ENCODE assay signal across 18 cellular contexts in genomic region chr1:40770296-40771070, GRCh38. TPM values are rescaled to one million over a fixed set of nuclear protein-coding genes. Genes with fewer than 3 reads are reported as not detected.
DNase-seq lines count a peak whose midpoint lies in the region; ATAC-seq and TF ChIP-seq lines count a peak whose summit lies in the region.
"Had no signal": no experiment of that assay in that cellular context is flagged by ENCODE, and none has a peak within 500 bp of the region (broad histone marks: within the 10 kb centered on the region; RNA-seq: fewer than 3 reads in every experiment).

No MANE protein-coding gene starts in this region.

- DNase-seq in GM23338 (ENCODE audit: low spot score) (peak; percentile 44), NCI-H146 (lab: John Stamatoyannopoulos, UW) (no peak), SW 1271 (lab: John Stamatoyannopoulos, UW) (no peak), COR-L47 (lab: John Stamatoyannopoulos, UW) (no peak)
- no peak for DNase-seq in activated CD8-positive, alpha-beta T cell treated with anti-CD3 and anti-CD28 coated beads, Interleukin-2, amount 10 ng/mL, durations not matched to agents 7 days and 5 days
- DNase-seq: activated T-cell treated with anti-CD3 and anti-CD28 coated beads, Interleukin-2, amount 50 U/mL, for 1 hour; CD8-positive, alpha-beta T cell; central memory CD4-positive, alpha-beta T cell; lower lobe of right lung; NCI-H1436 treated with DMSO at 0.1 percent for 48 hours; NCI-H526; RPMI8226; stimulated activated CD4-positive, alpha-beta T cell treated with anti-CD3 and anti-CD28 coated beads, Interleukin-12 subunit alpha, Interleukin-12 subunit beta, amount 100 ng/mL, for 4 hours; T-helper 9 cell had no signal

- H4K20me1 ChIP-seq in BLaER1 treated with 17β-estradiol and CSF1 and Interleukin-3, amounts not matched to agents 10 nM and 100 nM: peaks cover 0 to 26% (median 0%) of the 10 kb centered on the region in 11 experiments; a peak in 9 of 22 replicates
- H4K20me1 ChIP-seq in GM23338 (replicated peaks; ENCODE audit: insufficient read depth): no peaks in the 10 kb centered on the region; the same call in 1 of the 2 replicates

- H3K4me3 Mint-ChIP-seq in GM23338: no peak overlapping the region
- no peak overlapping the region for H3K4me3 Mint-ChIP-seq in activated CD8-positive, alpha-beta T cell treated with anti-CD3 and anti-CD28 coated beads, Interleukin-2, amount 10 ng/mL, durations not matched to agents 7 days and 5 days
- H3K4me3 Mint-ChIP-seq: CD8-positive, alpha-beta T cell had no signal

- TF ChIP-seq EP300 in gastroesophageal sphincter (IDR thresholded peaks at IDR 0.05): no peak

- H3K36me3 Mint-ChIP-seq in GM23338 (ENCODE audit: low read depth): peaks cover 70% of the 10 kb centered on the region
- H3K36me3 Mint-ChIP-seq in activated CD8-positive, alpha-beta T cell treated with anti-CD3 and anti-CD28 coated beads, Interleukin-2, amount 10 ng/mL, durations not matched to agents 7 days and 5 days (ENCODE audit: low read depth): peaks cover 61% of the 10 kb centered on the region

- H3K4me1 ChIP-seq in BLaER1 treated with 17β-estradiol and CSF1 and Interleukin-3, amounts not matched to agents 10 nM and 100 nM: peaks cover 7 to 23% (median 20%) of the 10 kb centered on the region in 10 experiments; a peak in 18 of 20 replicates
- H3K4me1 ChIP-seq in GM23338 (ENCODE audit: insufficient read depth) (peaks cover 21% of the 10 kb centered on the region), gastroesophageal sphincter (peaks cover 0 to 40% (median 0%) of the 10 kb centered on the region in 3 donors)
- H3K4me1 ChIP-seq: lower lobe of right lung had no signal

- peaks cover 8% of the 10 kb centered on the region for H3K27me3 Mint-ChIP-seq in GM23338 (ENCODE audit: insufficient read depth, low read depth, poor library complexity)
- H3K27me3 Mint-ChIP-seq in activated CD8-positive, alpha-beta T cell treated with anti-CD3 and anti-CD28 coated beads, Interleukin-2, amount 10 ng/mL, durations not matched to agents 7 days and 5 days (ENCODE audit: low read depth): no peaks in the 10 kb centered on the region

- H3K27ac ChIP-seq in BLaER1 treated with 17β-estradiol and CSF1 and Interleukin-3, amounts not matched to agents 10 nM and 100 nM: peak overlapping the region in 5 of 11 experiments; percentile 3 to 32 (median 17); a peak in 3 of 22 replicates
- peak overlapping the region; percentile 50; the same call in 1 of the 2 replicates for H3K27ac ChIP-seq in GM23338 (ENCODE audit: low read depth)
- peak overlapping the region in 3 of 4 donors; percentile 36 to 38 (median 37) for H3K27ac ChIP-seq in gastroesophageal sphincter
- H3K27ac ChIP-seq: hepatocyte, lower lobe of right lung had no signal

- H3K9ac ChIP-seq in BLaER1 treated with 17β-estradiol and CSF1 and Interleukin-3, amounts not matched to agents 10 nM and 100 nM: peak overlapping the region in 5 of 11 experiments; percentile 4 to 46 (median 26); a peak in 5 of 22 replicates

- no peaks in the 10 kb centered on the region for H3K79me2 ChIP-seq in GM23338 (replicated peaks; ENCODE audit: insufficient read depth)
- H3K79me2 ChIP-seq: hepatocyte had no signal

- H3K4me1 Mint-ChIP-seq in GM23338: peaks cover 53% of the 10 kb centered on the region
- peaks cover 37% of the 10 kb centered on the region for H3K4me1 Mint-ChIP-seq in activated CD8-positive, alpha-beta T cell treated with anti-CD3 and anti-CD28 coated beads, Interleukin-2, amount 10 ng/mL, durations not matched to agents 7 days and 5 days (ENCODE audit: low read depth)

- no peak for TF ChIP-seq POLR2A in gastroesophageal sphincter (IDR thresholded peaks at IDR 0.05)

- CTCF ChIA-PET in activated CD8-positive, alpha-beta T cell treated with anti-CD3 and anti-CD28 coated beads, Interleukin-2, amount 10 ng/mL, durations not matched to agents 7 days and 5 days (lab: Charles Lee): interaction anchor here (0.9 to 10.7 kb wide), 6 partner anchors 17 to 238 kb away, joined by 3 to 273 read pairs (median 5); partner anchors contain the start of gene NFYC

- TF ChIP-seq CTCF in GM23338 (conservative IDR thresholded peaks at IDR 0.05; ENCODE audit: low read depth in 2 of 2) (peak; percentile 57 to 64), gastroesophageal sphincter (IDR thresholded peaks at IDR 0.05) (no peak)

- peak; percentile 41 for ATAC-seq in GM23338
- ATAC-seq in activated CD8-positive, alpha-beta T cell treated with anti-CD3 and anti-CD28 coated beads, Interleukin-2, amount 10 ng/mL, durations not matched to agents 7 days and 5 days: peak; percentile 26
- ATAC-seq in gastroesophageal sphincter: no peak
- ATAC-seq in HG03039 (IDR thresholded peaks at IDR 0.05; ENCODE audit: unreplicated experiment): no peak
- ATAC-seq: CD8-positive, alpha-beta T cell; lower lobe of right lung had no signal

- 76 to 79% methylated on average over 2 to 11 of the region's 18 CpGs for WGBS in gastroesophageal sphincter (ENCODE audit: low coverage in 1 of 2), 2 donors

- peak overlapping the region; percentile 82 for H3K27ac Mint-ChIP-seq in GM23338
- peak overlapping the region; percentile 79 for H3K27ac Mint-ChIP-seq in activated CD8-positive, alpha-beta T cell treated with anti-CD3 and anti-CD28 coated beads, Interleukin-2, amount 10 ng/mL, durations not matched to agents 7 days and 5 days

- POLR2A ChIA-PET in activated CD8-positive, alpha-beta T cell treated with anti-CD3 and anti-CD28 coated beads, Interleukin-2, amount 10 ng/mL, durations not matched to agents 7 days and 5 days (lab: Charles Lee): interaction anchor here (0.9 kb wide), 1 partner anchor 79 kb away, joined by 3 read pairs; the partner anchor contains the start of gene NFYC

- no peaks in the 10 kb centered on the region for H3K9me2 ChIP-seq in GM23338 (ENCODE audit: insufficient read depth)

- H3K9me3 Mint-ChIP-seq in GM23338: no peaks in the 10 kb centered on the region
- no peaks in the 10 kb centered on the region for H3K9me3 Mint-ChIP-seq in activated CD8-positive, alpha-beta T cell treated with anti-CD3 and anti-CD28 coated beads, Interleukin-2, amount 10 ng/mL, durations not matched to agents 7 days and 5 days (ENCODE audit: insufficient read depth)
- H3K9me3 Mint-ChIP-seq: CD8-positive, alpha-beta T cell had no signal

- H3K9me3 ChIP-seq in BLaER1 treated with 17β-estradiol and CSF1 and Interleukin-3, amounts not matched to agents 10 nM and 100 nM (replicated peaks in 1 of 11): peaks cover 0 to 2% (median 0%) of the 10 kb centered on the region in 11 experiments; a peak in 2 of 22 replicates
- H3K9me3 ChIP-seq in gastroesophageal sphincter: no peaks in the 10 kb centered on the region
- H3K9me3 ChIP-seq: lower lobe of right lung had no signal

- no peak overlapping the region for H3K4me3 ChIP-seq in BLaER1 treated with 17β-estradiol and CSF1 and Interleukin-3, amounts not matched to agents 10 nM and 100 nM
- H3K4me3 ChIP-seq in GM23338: no peak overlapping the region
- no peak overlapping the region for H3K4me3 ChIP-seq in gastroesophageal sphincter
- H3K4me3 ChIP-seq: hepatocyte, lower lobe of right lung had no signal

- H3K27me3 ChIP-seq in BLaER1 treated with 17β-estradiol and CSF1 and Interleukin-3, amounts not matched to agents 10 nM and 100 nM: no peaks in the 10 kb centered on the region
- no peaks in the 10 kb centered on the region for H3K27me3 ChIP-seq in GM23338 (ENCODE audit: insufficient read depth)
- H3K27me3 ChIP-seq in gastroesophageal sphincter: no peaks in the 10 kb centered on the region
- H3K27me3 ChIP-seq: hepatocyte had no signal

- no peak overlapping the region for H2AFZ ChIP-seq in GM23338
- H2AFZ ChIP-seq: hepatocyte had no signal

- H3F3A ChIP-seq in GM23338 (replicated peaks; ENCODE audit: low read depth): peaks cover 13% of the 10 kb centered on the region

- H3K4me2 ChIP-seq in BLaER1 treated with 17β-estradiol and CSF1 and Interleukin-3, amounts not matched to agents 10 nM and 100 nM: peak overlapping the region in 9 of 11 experiments; percentile 36 to 67 (median 50); a peak in 18 of 22 replicates
- H3K4me2 ChIP-seq in GM23338: no peak overlapping the region
- H3K4me2 ChIP-seq: hepatocyte had no signal

- H3K36me3 ChIP-seq in BLaER1 treated with 17β-estradiol and CSF1 and Interleukin-3, amounts not matched to agents 10 nM and 100 nM: peaks cover 61 to 79% (median 66%) of the 10 kb centered on the region in 11 experiments
- H3K36me3 ChIP-seq in GM23338 (ENCODE audit: insufficient read depth): peaks cover 3% of the 10 kb centered on the region
- H3K36me3 ChIP-seq in gastroesophageal sphincter: peaks cover 0 to 76% of the 10 kb centered on the region in 2 donors

RNA-seq across cellular contexts. Expression of gene KCNQ4, which starts 13.1 kb away (rescaled TPM):
- total RNA-seq in GM23338 (2014; rRNA removed; shearing (Covaris generic)): 2.9 and 3.0 TPM in 2 replicates
- polyA plus RNA-seq in GM23338 (2016; fragmentation: Nextera tagmentation; extraction: Ambion mirVana): 1.3 and 2.0 TPM in 2 replicates
- total RNA-seq in activated CD8-positive, alpha-beta T cell treated with anti-CD3 and anti-CD28 coated beads, Interleukin-2, amount 10 ng/mL, durations not matched to agents 7 days and 5 days: under 1 TPM; 0.73 to 0.87 TPM
- 10 to 100 TPM in 3 of 4 donors, 1 to 10 TPM in 1; 6.1 to 25.5 (median 10.2) TPM for total RNA-seq in gastroesophageal sphincter
- total RNA-seq: hepatocyte had no signal
- polyA plus RNA-seq: hepatocyte had no signal

Comparison
In these comparisons a context has a peak if more than half of its experiments do, and no peak if none do; other contexts are left out.
1. ATAC-seq: peak in GM23338 (single experiment) and activated CD8-positive, alpha-beta T cell treated with anti-CD3 and anti-CD28 coated beads, Interleukin-2, amount 10 ng/mL, durations not matched to agents 7 days and 5 days (single experiment); none in gastroesophageal sphincter (single experiment) and HG03039 (single experiment).
2. CTCF ChIP-seq: peak in GM23338 (2 of 2); none in gastroesophageal sphincter (0 of 4).